9 cellular contexts compared by ENCODE assay signal in genomic region chr4:82223715-82224114, GRCh38.
DNase-seq lines count a peak whose midpoint lies in the region; ATAC-seq and TF ChIP-seq lines count a peak whose summit lies in the region.
"Had no signal": no experiment of that assay in that cellular context is flagged by ENCODE, and none has a peak within 500 bp of the region (broad histone marks: within the 10 kb centered on the region; RNA-seq: fewer than 3 reads in every experiment).

No MANE protein-coding gene starts in this region.

- H3K9me2 ChIP-seq in MM.1S (replicated peaks; ENCODE audit: insufficient read depth, low read length), result no peaks in the 10 kb centered on the region

- H3F3A ChIP-seq in MM.1S (ENCODE audit: insufficient read depth, low read length), result no peaks in the 10 kb centered on the region

- peak; percentile 91 for ATAC-seq in stimulated activated memory B cell treated with anti-CD40 and anti-IgM and Interleukin-4, amounts not matched to agents 10 μg/mL and 1 μg/mL and 100 μg/mL, for 72 hours
- no peak for ATAC-seq in HG02678 (IDR thresholded peaks at IDR 0.05; ENCODE audit: unreplicated experiment)

- in situ Hi-C loops in GM13977 (cut with MboI; ENCODE audit: low pct_unique_long_range_greater_than_20kb, low sequenced_read_pairs, unreplicated experiment), result loop anchor here (25.0 kb wide), 1 partner anchor 386 kb away; no protein-coding TSS in a partner anchor

- no peak overlapping the region for H3K27ac ChIP-seq in MM.1S (ENCODE audit: low read length)

- no peaks in the 10 kb centered on the region for H4K20me1 ChIP-seq in MM.1S (ENCODE audit: insufficient read depth, low read length)

- peaks cover 6% of the 10 kb centered on the region for H3K4me1 Mint-ChIP-seq in stimulated activated memory B cell treated with anti-CD40 and anti-IgM and Interleukin-4, amounts not matched to agents 10 μg/mL and 1 μg/mL and 100 μg/mL, for 72 hours

- H3K4me3 Mint-ChIP-seq in stimulated activated memory B cell treated with anti-CD40 and anti-IgM and Interleukin-4, amounts not matched to agents 10 μg/mL and 1 μg/mL and 100 μg/mL, for 72 hours, result no peak overlapping the region

- DNase-seq in activated gamma-delta T cell treated with Interleukin-2 at 50 U/mL for 16 hours (peak; percentile 7), activated gamma-delta T cell (lab: John Stamatoyannopoulos, UW) (no peak), MM.1S (peak; percentile 15), choroid plexus epithelial cell (ENCODE audit: low read depth) (peak; percentile 1), NCI-H1105 treated with DMSO at 0.1 percent for 48 hours (lab: John Stamatoyannopoulos, UW) (no peak), GM13977 (ENCODE audit: low spot score) (no peak)
- DNase-seq: NCI-H1417 had no signal

- no peaks in the 10 kb centered on the region for H3K9me3 Mint-ChIP-seq in stimulated activated memory B cell treated with anti-CD40 and anti-IgM and Interleukin-4, amounts not matched to agents 10 μg/mL and 1 μg/mL and 100 μg/mL, for 72 hours

- H3K36me3 Mint-ChIP-seq in stimulated activated memory B cell treated with anti-CD40 and anti-IgM and Interleukin-4, amounts not matched to agents 10 μg/mL and 1 μg/mL and 100 μg/mL, for 72 hours, result no peaks in the 10 kb centered on the region

- no peaks in the 10 kb centered on the region for H3K9me3 ChIP-seq in MM.1S (replicated peaks; ENCODE audit: insufficient read depth, low read length)

- TF ChIP-seq CTCF in MM.1S (IDR thresholded peaks at IDR 0.05; ENCODE audit: low read length) (no peak), choroid plexus epithelial cell (conservative IDR thresholded peaks at IDR 0.05; ENCODE audit: low read depth, low read length) (no peak), GM13977 (IDR thresholded peaks at IDR 0.05; ENCODE audit: extremely low read depth, insufficient read depth, missing control alignments) (no peak)

- H3K4me1 ChIP-seq in MM.1S (ENCODE audit: low read length), result no peaks in the 10 kb centered on the region

- no peaks in the 10 kb centered on the region for H3K27me3 ChIP-seq in MM.1S (replicated peaks; ENCODE audit: insufficient read depth, low read length)

- peak overlapping the region; percentile 1 for H3K27ac Mint-ChIP-seq in stimulated activated memory B cell treated with anti-CD40 and anti-IgM and Interleukin-4, amounts not matched to agents 10 μg/mL and 1 μg/mL and 100 μg/mL, for 72 hours

- no peaks in the 10 kb centered on the region for H3K36me3 ChIP-seq in MM.1S (replicated peaks; ENCODE audit: insufficient read depth, low read length)

- peaks cover 15% of the 10 kb centered on the region for H3K27me3 Mint-ChIP-seq in stimulated activated memory B cell treated with anti-CD40 and anti-IgM and Interleukin-4, amounts not matched to agents 10 μg/mL and 1 μg/mL and 100 μg/mL, for 72 hours

- H2AFZ ChIP-seq in MM.1S (ENCODE audit: low read length), result 0 out of 2 replicates have a peak overlapping the region, but pooled peaks have one; percentile 5

- H3K79me2 ChIP-seq in MM.1S (ENCODE audit: low read length), result no peaks in the 10 kb centered on the region

- no peak overlapping the region for H3K9ac ChIP-seq in MM.1S (ENCODE audit: low read length)

- no peak overlapping the region for H3K4me2 ChIP-seq in MM.1S (ENCODE audit: low read depth, low read length)

- H3K4me3 ChIP-seq in MM.1S (ENCODE audit: low read length), result no peak overlapping the region
- no peak overlapping the region for H3K4me3 ChIP-seq in choroid plexus epithelial cell (ENCODE audit: low read depth, low read length)

Comparison
In these comparisons a context has a peak if more than half of its experiments do, and no peak if none do; other contexts are left out.
1. DNase-seq: peak in activated gamma-delta T cell treated with Interleukin-2 at 50 U/mL for 16 hours (single experiment), MM.1S (single experiment) and choroid plexus epithelial cell (single experiment); none in activated gamma-delta T cell (single experiment), NCI-H1105 treated with DMSO at 0.1 percent for 48 hours (single experiment) and GM13977 (single experiment).